Comparison of ENCODE assay signal across 1 cellular context in genomic region chr14:35046048-35046750, GRCh38.
A peak's percentile ranks its signal among the peaks of the same experiment; 100 is the strongest.
TF ChIP-seq lines count a peak whose summit lies in the region.

Gene FAM177A1, plus strand, starts transcription at chr14:35046272. Its CDS starts 192 bp downstream, at chr14:35046464.

TF ChIP-seq in HepG2, 621 proteins besides CTCF, POLR2A, EP300 and RAD21 (continued from another document and continues in another):
- TF ChIP-seq FIP1L1 (IDR thresholded peaks at IDR 0.05; ENCODE audit: borderline replicate concordance, insufficient read depth, low read depth, low read length) (peak; percentile 93; the same call in 1 of the 2 replicates), RBM22 (optimal IDR thresholded peaks at IDR 0.05; ENCODE audit: low read length) (no peak), ZBTB38 (CRISPR knock-in tag; IDR thresholded peaks at IDR 0.05) (peak; percentile 95), ZSCAN29 (CRISPR knock-in tag; conservative IDR thresholded peaks at IDR 0.05) (no peak), ZSCAN25 (CRISPR knock-in tag; IDR thresholded peaks at IDR 0.05) (peak; percentile 89), RFX1 (IDR thresholded peaks at IDR 0.05) (no peak), ZNF784 (CRISPR knock-in tag; IDR thresholded peaks at IDR 0.05; ENCODE audit: borderline replicate concordance) (peak; percentile 97), ADNP (CRISPR knock-in tag; IDR thresholded peaks at IDR 0.05) (no peak), CC2D1A (CRISPR knock-in tag; IDR thresholded peaks at IDR 0.05) (0 out of 2 replicates have a peak, but pooled peaks have one; percentile 95), ARNT2 (CRISPR knock-in tag; IDR thresholded peaks at IDR 0.05; ENCODE audit: low read depth) (peak; percentile 99), NR1H2 (CRISPR knock-in tag; IDR thresholded peaks at IDR 0.05; ENCODE audit: borderline replicate concordance, low read depth) (peak; percentile 80; the same call in 1 of the 2 replicates), ZXDC (CRISPR knock-in tag; IDR thresholded peaks at IDR 0.05) (no peak; the same call in 1 of the 2 replicates), GTF3A (CRISPR knock-in tag; conservative IDR thresholded peaks at IDR 0.05) (no peak), SRSF9 (IDR thresholded peaks at IDR 0.05; ENCODE audit: borderline replicate concordance, insufficient read depth, low read depth, low read length, poor library complexity, severe bottlenecking) (no peak), ZNF280B (CRISPR knock-in tag; IDR thresholded peaks at IDR 0.05; ENCODE audit: borderline replicate concordance) (peak; percentile 98), ZNF782 (CRISPR knock-in tag; IDR thresholded peaks at IDR 0.05; ENCODE audit: borderline replicate concordance) (peak; percentile 98), ELF1 (CRISPR knock-in tag; IDR thresholded peaks at IDR 0.05) (peak; percentile 78), PRPF4 (IDR thresholded peaks at IDR 0.05; ENCODE audit: low read depth, low read length, poor library complexity, severe bottlenecking) (no peak), RNF2 (conservative IDR thresholded peaks at IDR 0.05; ENCODE audit: low read depth) (no peak; the same call in 1 of the 2 replicates), ZNF724P (CRISPR knock-in tag; IDR thresholded peaks at IDR 0.05; ENCODE audit: borderline replicate concordance) (peak; percentile 94), ZBTB43 (CRISPR knock-in tag; conservative IDR thresholded peaks at IDR 0.05) (peak; percentile 90), ZBTB46 (CRISPR knock-in tag; IDR thresholded peaks at IDR 0.05; ENCODE audit: borderline replicate concordance) (0 out of 2 replicates have a peak, but pooled peaks have one; percentile 5), CREM (IDR thresholded peaks at IDR 0.05) (peak; percentile 98), CREM (CRISPR knock-in tag; IDR thresholded peaks at IDR 0.05) (peak; percentile 85), CSRNP1 (CRISPR knock-in tag; IDR thresholded peaks at IDR 0.05) (peak; percentile 95), ZNF232 (CRISPR knock-in tag; IDR thresholded peaks at IDR 0.05; ENCODE audit: borderline replicate concordance) (peak; percentile 95), GATA4 (IDR thresholded peaks at IDR 0.05; ENCODE audit: borderline replicate concordance, low read depth) (peak; percentile 81; the same call in 1 of the 2 replicates), HHEX (CRISPR knock-in tag; IDR thresholded peaks at IDR 0.05) (peak; percentile 58; the same call in 1 of the 2 replicates), FOXA1 (IDR thresholded peaks at IDR 0.05) (no peak), FOXA1 (CRISPR knock-in tag; IDR thresholded peaks at IDR 0.05) (no peak), ZNF496 (CRISPR knock-in tag; IDR thresholded peaks at IDR 0.05; ENCODE audit: insufficient replicate concordance) (no peak), CERS6 (CRISPR knock-in tag; IDR thresholded peaks at IDR 0.05) (peak; percentile 27; the same call in 1 of the 2 replicates), DDIT3 (CRISPR knock-in tag; IDR thresholded peaks at IDR 0.05) (no peak; the same call in 1 of the 2 replicates), POLR2G (IDR thresholded peaks at IDR 0.05; ENCODE audit: low read depth, low read length) (peak; percentile 100), MTF2 (CRISPR knock-in tag; IDR thresholded peaks at IDR 0.05; ENCODE audit: borderline replicate concordance) (peak; percentile 98), ZNF10 (CRISPR knock-in tag; IDR thresholded peaks at IDR 0.05; ENCODE audit: borderline replicate concordance, low read depth) (0 out of 2 replicates have a peak, but pooled peaks have one; percentile 93), CAMTA2 (CRISPR knock-in tag; IDR thresholded peaks at IDR 0.05; ENCODE audit: borderline replicate concordance) (peak; percentile 99), ATF2 (CRISPR knock-in tag; IDR thresholded peaks at IDR 0.05) (peak; percentile 99), MED1 (CRISPR knock-in tag; IDR thresholded peaks at IDR 0.05) (peak; percentile 94), BRCA1 (CRISPR knock-in tag; IDR thresholded peaks at IDR 0.05) (peak; percentile 97), HOXA7 (CRISPR knock-in tag; IDR thresholded peaks at IDR 0.05) (no peak), ZNF563 (CRISPR knock-in tag; IDR thresholded peaks at IDR 0.05) (peak; percentile 99), TP53 (CRISPR knock-in tag; conservative IDR thresholded peaks at IDR 0.05) (peak; percentile 78), ZNF12 (CRISPR knock-in tag; IDR thresholded peaks at IDR 0.05) (peak; percentile 90), KDM6A (CRISPR knock-in tag; IDR thresholded peaks at IDR 0.05; ENCODE audit: low read depth) (no peak), ZNF878 (CRISPR knock-in tag; IDR thresholded peaks at IDR 0.05) (peak; percentile 99), NBN (conservative IDR thresholded peaks at IDR 0.05) (no peak), EHMT2 (IDR thresholded peaks at IDR 0.05; ENCODE audit: borderline replicate concordance, low read depth, low read length) (peak; percentile 38; the same call in 1 of the 2 replicates), GFI1 (CRISPR knock-in tag; IDR thresholded peaks at IDR 0.05; ENCODE audit: borderline replicate concordance) (peak; percentile 91), FOXP1 (IDR thresholded peaks at IDR 0.05) (no peak), FOXP1 (CRISPR knock-in tag; IDR thresholded peaks at IDR 0.05) (no peak; the same call in 1 of the 2 replicates), DZIP1 (CRISPR knock-in tag; IDR thresholded peaks at IDR 0.05) (peak; percentile 93), ZNF768 (CRISPR knock-in tag; IDR thresholded peaks at IDR 0.05) (peak; percentile 85; the same call in 1 of the 2 replicates), ZNF282 (IDR thresholded peaks at IDR 0.05; ENCODE audit: partially characterized antibody) (no peak), ZNF772 (CRISPR knock-in tag; IDR thresholded peaks at IDR 0.05) (peak; percentile 100), ZMYM3 (CRISPR knock-in tag; IDR thresholded peaks at IDR 0.05) (no peak; the same call in none of the 2 replicates), ZNF552 (CRISPR knock-in tag; IDR thresholded peaks at IDR 0.05; ENCODE audit: borderline replicate concordance) (peak; percentile 86), ZNF619 (CRISPR knock-in tag; IDR thresholded peaks at IDR 0.05) (peak; percentile 99)
